ENCODE assay signal across 8 cellular contexts in the genomic region with DNA sequence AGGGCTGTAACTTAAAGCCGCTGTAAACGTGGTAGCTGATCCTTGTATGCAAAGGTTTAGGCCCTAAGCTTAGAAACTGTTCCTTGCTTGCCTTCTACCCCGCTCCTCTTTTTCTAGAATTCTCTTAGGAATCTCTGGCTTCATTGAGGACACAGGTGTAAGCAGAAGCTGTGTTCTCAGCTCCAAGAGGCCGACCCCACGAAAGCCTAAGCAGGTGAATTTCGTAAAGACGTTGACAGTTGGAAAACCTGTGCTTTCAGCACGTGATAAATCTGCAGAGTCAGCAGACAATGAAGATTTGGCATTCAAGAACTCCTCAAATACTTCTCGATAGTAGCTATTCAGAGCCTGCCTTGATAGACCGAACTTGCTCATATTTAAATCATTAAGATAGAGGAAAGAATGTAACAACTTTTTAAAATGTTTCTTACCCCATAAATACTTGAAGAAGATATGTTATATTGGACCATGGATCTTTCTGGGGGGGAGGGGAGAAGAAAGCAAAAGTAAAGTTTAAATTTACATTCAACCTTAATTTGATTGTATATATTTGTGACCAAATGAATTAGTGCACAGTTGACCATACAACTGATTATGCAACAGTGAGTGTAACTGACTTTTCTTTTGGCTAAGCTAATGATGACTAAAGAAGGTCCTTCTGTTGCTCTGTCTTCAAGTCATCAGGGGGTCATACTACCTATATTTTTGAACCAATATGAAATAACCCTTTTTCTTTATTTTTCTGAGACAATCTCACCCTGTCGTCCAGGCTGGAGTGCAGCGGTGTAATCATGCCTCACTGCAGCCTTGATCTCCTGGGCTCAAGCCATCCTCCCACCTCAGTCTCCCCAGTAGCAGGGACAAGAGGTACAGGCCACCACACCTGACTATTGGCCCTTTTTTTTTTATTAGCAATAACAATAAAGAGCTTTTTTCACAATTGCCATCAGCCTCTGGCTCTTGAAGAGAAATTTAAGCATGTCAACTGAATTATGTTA. TPM values are rescaled to one million over a fixed set of nuclear protein-coding genes. Genes with fewer than 3 reads are reported as not detected.
A peak's percentile ranks its signal among the peaks of the same experiment; 100 is the strongest.
DNase-seq lines count a peak whose midpoint lies in the region; ATAC-seq and TF ChIP-seq lines count a peak whose summit lies in the region.

No MANE protein-coding gene starts in this region.

- H3K27me3 Mint-ChIP-seq in CD4-positive, alpha-beta memory T cell: no peaks in the 10 kb centered on the region
- no peaks in the 10 kb centered on the region; the same call in 1 of the 2 replicates for H3K27me3 Mint-ChIP-seq in HFFc6 (ENCODE audit: insufficient read depth)
- no peaks in the 10 kb centered on the region for H3K27me3 Mint-ChIP-seq in activated T-cell treated with anti-CD3 and anti-CD28 coated beads, Interleukin-2, amount 50 U/mL, for 72 hours (ENCODE audit: low read depth)

- TF ChIP-seq CTCF in HFFc6 (IDR thresholded peaks at IDR 0.05) (no peak), stomach (IDR thresholded peaks at IDR 0.05) (no peak)

- peaks cover 0 to 2% (median 0%) of the 10 kb centered on the region in 8 donors for H3K9me3 Mint-ChIP-seq in CD4-positive, alpha-beta memory T cell
- H3K9me3 Mint-ChIP-seq in HFFc6: no peaks in the 10 kb centered on the region
- peaks cover 3 to 4% of the 10 kb centered on the region in 2 donors for H3K9me3 Mint-ChIP-seq in activated T-cell treated with anti-CD3 and anti-CD28 coated beads, Interleukin-2, amount 50 U/mL, for 72 hours

- peaks cover 1 to 13% of the 10 kb centered on the region in 2 donors for H3K36me3 Mint-ChIP-seq in CD4-positive, alpha-beta memory T cell
- peaks cover 23% of the 10 kb centered on the region for H3K36me3 Mint-ChIP-seq in HFFc6 (ENCODE audit: low read depth)
- H3K36me3 Mint-ChIP-seq in activated T-cell treated with anti-CD3 and anti-CD28 coated beads, Interleukin-2, amount 50 U/mL, for 72 hours (ENCODE audit: insufficient read depth in 2 of 2): peaks cover 3 to 6% of the 10 kb centered on the region in 2 donors

- POLR2A ChIA-PET in CD4-positive, alpha-beta memory T cell (lab: Charles Lee; ENCODE audit: partially characterized antibody): interaction anchor here (0.7 to 2.6 kb wide), 14 partner anchors 10 to 595 kb away, joined by 3 to 27 read pairs (median 6); partner anchors contain the start of genes ANKRD16, FBH1 and TASOR2

- H3K4me3 ChIP-seq in CD4-positive, alpha-beta memory T cell (ENCODE audit: low read length in 2 of 2): peak overlapping the region; percentile 71 to 95
- H3K4me3 ChIP-seq in iPS-20b (ENCODE audit: low read length) (peak overlapping the region; percentile 98), stomach (peak overlapping the region; percentile 83 to 100 (median 94))

- peaks cover 41% of the 10 kb centered on the region for H3K4me1 ChIP-seq in CD4-positive, alpha-beta memory T cell (ENCODE audit: insufficient read depth, low read length)
- H3K4me1 ChIP-seq in iPS-20b (ENCODE audit: insufficient read depth, low read length) (peaks cover 6% of the 10 kb centered on the region; the same call in 1 of the 2 replicates), stomach (peaks cover 17 to 43% (median 36%) of the 10 kb centered on the region in 4 donors)

- ATAC-seq in activated T-cell treated with anti-CD3 and anti-CD28 coated beads, Interleukin-2, amount 50 U/mL, for 72 hours (replicated peaks in 1 of 2): no peak
- ATAC-seq in GM19467 (IDR thresholded peaks at IDR 0.05; ENCODE audit: unreplicated experiment): no peak

- peak overlapping the region; percentile 99 for H3K9ac ChIP-seq in iPS-20b (ENCODE audit: low read depth, low read length)

- no peaks in the 10 kb centered on the region for H3K9me3 ChIP-seq in CD4-positive, alpha-beta memory T cell (ENCODE audit: control insufficient read depth in 1 of 2, low read length in 2 of 2)
- no peaks in the 10 kb centered on the region for H3K9me3 ChIP-seq in iPS-20b (ENCODE audit: insufficient read depth, low read depth, low read length)
- H3K9me3 ChIP-seq in stomach: no peaks in the 10 kb centered on the region

- H3K27ac Mint-ChIP-seq in CD4-positive, alpha-beta memory T cell: peak overlapping the region; percentile 88 to 98 (median 97)
- peak overlapping the region; percentile 93 for H3K27ac Mint-ChIP-seq in HFFc6
- peak overlapping the region; percentile 96 for H3K27ac Mint-ChIP-seq in activated T-cell treated with anti-CD3 and anti-CD28 coated beads, Interleukin-2, amount 50 U/mL, for 72 hours

- intact Hi-C loops in CD4-positive, alpha-beta memory T cell (cut with micrococcal nuclease): loop anchor here (5.0 to 10.0 kb wide), 3 partner anchors 163 to 367 kb away; partner anchors contain the start of genes IL15RA and RBM17
- intact Hi-C loops in stomach (cut with DNase I; ENCODE audit: low total_unique reads): loop anchor here (10.0 kb wide), 1 partner anchor 60 kb away; no protein-coding TSS in a partner anchor

- no peak for TF ChIP-seq EP300 in stomach (IDR thresholded peaks at IDR 0.05)

- no peak for TF ChIP-seq POLR2A in stomach (IDR thresholded peaks at IDR 0.05)

- CTCF ChIA-PET in CD4-positive, alpha-beta memory T cell (lab: Charles Lee; ENCODE audit: partially characterized antibody): interaction anchor here (0.8 to 1.2 kb wide), 4 partner anchors 58 to 126 kb away, joined by 3 to 4 read pairs (median 4); no protein-coding TSS in a partner anchor

- H3K27me3 ChIP-seq in CD4-positive, alpha-beta memory T cell (ENCODE audit: insufficient read depth, low read length): no peaks in the 10 kb centered on the region
- H3K27me3 ChIP-seq in iPS-20b (ENCODE audit: insufficient read depth, low read length) (no peaks in the 10 kb centered on the region), stomach (no peaks in the 10 kb centered on the region)

- H3K4me1 Mint-ChIP-seq in CD4-positive, alpha-beta memory T cell: peaks cover 36 to 56% (median 46%) of the 10 kb centered on the region in 4 donors
- H3K4me1 Mint-ChIP-seq in HFFc6 (ENCODE audit: low read depth): peaks cover 33% of the 10 kb centered on the region
- peaks cover 75% of the 10 kb centered on the region for H3K4me1 Mint-ChIP-seq in activated T-cell treated with anti-CD3 and anti-CD28 coated beads, Interleukin-2, amount 50 U/mL, for 72 hours (ENCODE audit: low read depth)

- peak overlapping the region; percentile 87 to 96 (median 93) for H3K4me3 Mint-ChIP-seq in CD4-positive, alpha-beta memory T cell
- peak overlapping the region; percentile 92 for H3K4me3 Mint-ChIP-seq in HFFc6
- peak overlapping the region; percentile 91 to 92 for H3K4me3 Mint-ChIP-seq in activated T-cell treated with anti-CD3 and anti-CD28 coated beads, Interleukin-2, amount 50 U/mL, for 72 hours

- peak overlapping the region; percentile 98 for H3K27ac ChIP-seq in CD4-positive, alpha-beta memory T cell (ENCODE audit: low read depth, low read length)
- peak overlapping the region; percentile 96 for H3K27ac ChIP-seq in iPS-20b (ENCODE audit: low read length)
- peak overlapping the region; percentile 93 to 100 (median 98) for H3K27ac ChIP-seq in stomach

- no peak for DNase-seq in CD4-positive, alpha-beta memory T cell
- no peak for DNase-seq in HFFc6
- DNase-seq in activated T-cell treated with anti-CD3 and anti-CD28 coated beads, Interleukin-2, amount 50 U/mL, for 72 hours: peak in 1 of 2 donors; percentile 19
- no peak for DNase-seq in stomach
- no peak for DNase-seq in NCI-H187 treated with DMSO at 0.1 percent for 48 hours (lab: John Stamatoyannopoulos, UW)
- no peak for DNase-seq in epidermal melanocyte (ENCODE audit: insufficient read length, low spot score)

- H3K36me3 ChIP-seq in CD4-positive, alpha-beta memory T cell (ENCODE audit: insufficient read depth, low read length): no peaks in the 10 kb centered on the region
- H3K36me3 ChIP-seq in iPS-20b (ENCODE audit: insufficient read depth, low read depth, low read length) (peaks cover 5% of the 10 kb centered on the region; the same call in 1 of the 2 replicates), stomach (no peaks in the 10 kb centered on the region)

- WGBS in stomach, 5 donors: 18 to 23% (median 21%) methylated on average over 12 of the region's 12 CpGs

RNA-seq across cellular contexts. Expression of gene GDI2, which starts 1.2 kb away (rescaled TPM):
- 100 to 1,000 TPM; 137 to 140 TPM for total RNA-seq in CD4-positive, alpha-beta memory T cell
- 100 to 1,000 TPM; 193 to 248 TPM for polyA plus RNA-seq in CD4-positive, alpha-beta memory T cell
- total RNA-seq in HFFc6 (2021; fragmentation: NEBNext Ultra II Directional; extraction: Animal tissue kit (Norgen Biotek cat#: 25700)): 100 to 1,000 TPM; 248 to 267 (median 259) TPM
- 100 to 1,000 TPM; 275 to 309 TPM for total RNA-seq in activated T-cell treated with anti-CD3 and anti-CD28 coated beads, Interleukin-2, amount 50 U/mL, for 72 hours
- 100 to 1,000 TPM in 4 of 5 donors, 10 to 100 TPM in 1; 63.4 to 600 (median 187) TPM for total RNA-seq in stomach
- polyA plus RNA-seq in stomach: 100 to 1,000 TPM; 104 to 180 (median 108) TPM
